ENCODE assay signal across 9 cellular contexts in genomic region chr10:103849880-103850571, GRCh38. TPM values are rescaled to one million over a fixed set of nuclear protein-coding genes. Genes with fewer than 3 reads are reported as not detected.
DNase-seq lines count a peak whose midpoint lies in the region; ATAC-seq, FAIRE-seq and TF ChIP-seq lines count a peak whose summit lies in the region.
"Had no signal": no experiment of that assay in that cellular context is flagged by ENCODE, and none has a peak within 500 bp of the region (broad histone marks: within the 10 kb centered on the region; RNA-seq: fewer than 3 reads in every experiment).

No MANE protein-coding gene starts in this region.

- H3K9me3 ChIP-seq in thoracic aorta, result no peaks in the 10 kb centered on the region
- H3K9me3 ChIP-seq in BE2C, result no peaks in the 10 kb centered on the region

- TF ChIP-seq CTCF in astrocyte of the spinal cord (IDR thresholded peaks at IDR 0.05; ENCODE audit: low read depth, low read length) (no peak), thoracic aorta (IDR thresholded peaks at IDR 0.05) (no peak), BE2C (IDR thresholded peaks at IDR 0.05; ENCODE audit: low read depth, low read length) (no peak)

- ATAC-seq in thoracic aorta (ENCODE audit: insufficient number of reproducible peaks, low FRiP score, low read depth) (peak; percentile 54), HG03439 (IDR thresholded peaks at IDR 0.05; ENCODE audit: unreplicated experiment) (no peak), HG02870 (IDR thresholded peaks at IDR 0.05; ENCODE audit: unreplicated experiment) (no peak)

- H3K4me3 ChIP-seq in astrocyte of the spinal cord (ENCODE audit: low read depth, low read length) (no peak overlapping the region), thoracic aorta (peak overlapping the region; percentile 40), BE2C (ENCODE audit: low read depth, low read length) (no peak overlapping the region)

- H3K27ac ChIP-seq in thoracic aorta, result peak overlapping the region; percentile 30 to 65

- no peaks in the 10 kb centered on the region for H3K27me3 ChIP-seq in thoracic aorta (replicated peaks; ENCODE audit: insufficient read depth)
- no peaks in the 10 kb centered on the region for H3K27me3 ChIP-seq in BE2C

- DNase-seq in Kasumi-1 (lab: John Stamatoyannopoulos, UW) (peak; percentile 43 to 56), astrocyte of the spinal cord (ENCODE audit: low read depth, low spot score) (peak; percentile 92), thoracic aorta (ENCODE audit: low spot score) (peak; percentile 50), BE2C (no peak), midbrain (lab: John Stamatoyannopoulos, UW) (no peak)

- H3K4me1 ChIP-seq in thoracic aorta (ENCODE audit: control insufficient read depth in 1 of 2, low read depth in 2 of 2) (peaks cover 19 to 69% of the 10 kb centered on the region in 2 donors), BE2C (peaks cover 3% of the 10 kb centered on the region)

- no peaks in the 10 kb centered on the region for H3K36me3 ChIP-seq in thoracic aorta
- no peaks in the 10 kb centered on the region for H3K36me3 ChIP-seq in BE2C

- FAIRE-seq in islet of Langerhans (lab: Jason Lieb, UNC), result peak; percentile 65
- FAIRE-seq: GM18507 had no signal

- in situ Hi-C loops in astrocyte of the spinal cord (cut with HindIII; ENCODE audit: low sequenced_read_pairs), result no loop called here

RNA-seq across cellular contexts. Expression of gene SH3PXD2A, which starts 5.3 kb away (rescaled TPM):
- 10 to 100 TPM; 28.3 to 51.5 TPM for total RNA-seq in thoracic aorta
- 23.1 TPM for polyA plus RNA-seq in BE2C (2012; ENCODE audit: insufficient read depth, insufficient read length, low read depth)

Comparison
In these comparisons a context has a peak if more than half of its experiments do, and no peak if none do; other contexts are left out.
1. DNase-seq: peak in Kasumi-1 (2 of 2), astrocyte of the spinal cord (single experiment) and thoracic aorta (single experiment); none in BE2C (single experiment) and midbrain (single experiment).